13 cellular contexts compared by ENCODE assay signal in the genomic region with DNA sequence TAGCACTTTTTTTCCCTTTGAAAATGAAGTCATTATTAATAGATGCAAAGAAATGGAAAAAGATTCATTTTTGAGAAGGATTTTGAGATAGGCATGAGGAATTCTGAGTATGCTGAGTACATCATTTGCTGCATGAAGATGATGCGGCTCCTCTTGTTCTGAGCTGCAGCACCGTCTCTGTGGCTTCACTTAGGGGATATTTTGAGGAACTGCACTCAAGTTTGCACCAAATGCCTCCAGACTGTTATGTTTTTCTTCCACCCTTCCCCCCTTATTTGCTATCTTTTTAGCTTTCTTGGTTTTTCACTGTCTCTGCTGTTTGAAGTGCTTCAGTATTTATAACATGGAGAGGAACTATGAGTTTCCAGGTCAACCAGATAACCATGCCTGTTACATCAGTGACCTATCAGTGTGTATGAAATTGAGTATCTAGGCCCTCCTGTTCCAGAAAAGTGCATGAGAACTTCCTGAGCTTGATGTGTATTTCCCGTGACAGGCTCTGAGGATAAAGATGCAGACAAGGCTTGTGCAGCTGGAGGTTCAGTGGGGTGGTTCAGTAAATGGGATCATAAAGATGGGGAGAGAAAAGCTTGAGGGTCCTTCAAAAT.
DNase-seq lines count a peak whose midpoint lies in the region; ATAC-seq and TF ChIP-seq lines count a peak whose summit lies in the region.
"Had no signal": no experiment of that assay in that cellular context is flagged by ENCODE, and none has a peak within 500 bp of the region (broad histone marks: within the 10 kb centered on the region; RNA-seq: fewer than 3 reads in every experiment).

No MANE protein-coding gene starts in this region.

- no peaks in the 10 kb centered on the region for H3F3A ChIP-seq in PC-3 (ENCODE audit: low read length, unreplicated experiment)

- H4K20me1 ChIP-seq in PC-3 (ENCODE audit: low read length) = no peaks in the 10 kb centered on the region

- H3K4me1 ChIP-seq in PC-3 (ENCODE audit: insufficient read depth, low read length) = no peaks in the 10 kb centered on the region
- H3K4me1 ChIP-seq: BE2C, Caco-2, HAP-1 had no signal

- ATAC-seq in PC-3 (no peak), HG03342 (IDR thresholded peaks at IDR 0.05; ENCODE audit: unreplicated experiment) (no peak)

- no peak for TF ChIP-seq CTCF in dorsolateral prefrontal cortex (IDR thresholded peaks at IDR 0.05 in 54 of 56, conservative IDR thresholded peaks at IDR 0.05 in 2 of 56; ENCODE audit: low read depth in 1 of 56, partially characterized antibody in 56 of 56)
- TF ChIP-seq CTCF in PC-3 (conservative IDR thresholded peaks at IDR 0.05; ENCODE audit: low read depth, low read length) = no peak

- BruUV-seq in PC-3 (replicated peaks; lab: Mats Ljungman, UMichigan) = no TSS peak

- H3K9me2 ChIP-seq in PC-3 (replicated peaks; ENCODE audit: low read length) = no peaks in the 10 kb centered on the region

- H3K27ac ChIP-seq in dorsolateral prefrontal cortex (peak overlapping the region in 41 of 59 donors; percentile 6 to 77 (median 55)), PC-3 (ENCODE audit: low read length) (no peak overlapping the region)

- DNase-seq in KBM-7 (peak; percentile 11), OCI-M1 (lab: John Stamatoyannopoulos, UW) (peak; percentile 58), dorsolateral prefrontal cortex (no peak), PC-3 (no peak), NCI-H2107 (lab: John Stamatoyannopoulos, UW) (no peak), CD1c-positive myeloid dendritic cell (ENCODE audit: extremely low spot score) (no peak)
- DNase-seq: ACHN; BE2C; C1 segment of cervical spinal cord; Caco-2; CD4-positive, alpha-beta T cell had no signal

- in situ Hi-C loops in KBM-7 (cut with MboI; ENCODE audit: low pct_unique_long_range_greater_than_20kb, low sequenced_read_pairs) = no loop called here

- CTCF ChIA-PET in PC-3 (lab: Charles Lee) = no interaction called here

- no peaks in the 10 kb centered on the region for H3K79me2 ChIP-seq in PC-3 (ENCODE audit: low read length)

- H3K9me3 ChIP-seq in PC-3 (ENCODE audit: low read length) = no peaks in the 10 kb centered on the region
- H3K9me3 ChIP-seq: BE2C, Caco-2, HAP-1 had no signal

- no peak overlapping the region for H2AFZ ChIP-seq in PC-3 (ENCODE audit: low read length)

- POLR2A ChIA-PET in PC-3 (lab: Charles Lee; ENCODE audit: unreplicated experiment) = no interaction called here

- H3K4me2 ChIP-seq in PC-3 (ENCODE audit: low read length) = no peak overlapping the region

- H3K4me3 ChIP-seq in dorsolateral prefrontal cortex (no peak overlapping the region), PC-3 (ENCODE audit: low read length) (no peak overlapping the region)
- H3K4me3 ChIP-seq: HAP-1 had no signal

- intact Hi-C loops in dorsolateral prefrontal cortex (cut with DNase I) = no loop called here
- intact Hi-C loops in PC-3 (cut with micrococcal nuclease) = no loop called here

- no peaks in the 10 kb centered on the region for H3K36me3 ChIP-seq in PC-3 (ENCODE audit: low read depth, low read length)
- H3K36me3 ChIP-seq: BE2C, HAP-1 had no signal

- H3K27me3 ChIP-seq in dorsolateral prefrontal cortex (no peaks in the 10 kb centered on the region), PC-3 (ENCODE audit: low read length) (peaks cover 28% of the 10 kb centered on the region)
- H3K27me3 ChIP-seq: BE2C had no signal

- no peak overlapping the region for H3K9ac ChIP-seq in PC-3 (ENCODE audit: low read length)

Comparison
In these comparisons a context has a peak if more than half of its experiments do, and no peak if none do; other contexts are left out.
1. DNase-seq: peak in KBM-7 (single experiment) and OCI-M1 (single experiment); none in dorsolateral prefrontal cortex (0 of 10), PC-3 (single experiment), NCI-H2107 (single experiment) and CD1c-positive myeloid dendritic cell (single experiment).